34 cellular contexts compared by ENCODE assay signal in the genomic region with DNA sequence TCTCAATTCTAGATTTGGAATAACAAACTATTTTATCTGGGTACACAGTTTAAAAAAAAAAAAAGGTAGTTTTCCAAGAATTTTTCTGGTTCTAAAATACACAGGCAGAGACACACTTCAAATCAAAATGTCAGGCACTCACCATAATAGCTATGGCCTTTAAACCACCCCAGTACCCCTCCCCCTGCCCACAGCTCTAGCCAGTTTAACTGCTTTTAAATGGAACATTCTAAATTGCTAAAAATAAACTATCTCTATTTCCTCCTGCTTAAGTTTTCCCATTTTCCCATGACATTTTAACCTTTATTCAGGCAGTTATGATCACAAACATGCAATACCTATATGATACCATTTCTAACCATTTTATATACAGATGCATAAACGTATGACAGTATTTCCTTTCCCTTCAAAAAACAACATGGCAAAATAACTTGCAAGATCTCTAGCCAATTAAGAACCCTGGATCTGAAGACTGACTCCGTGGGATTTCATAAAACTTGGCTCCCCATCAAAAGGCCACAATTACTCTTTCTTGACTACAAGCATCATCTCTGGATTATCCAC. TPM values are rescaled to one million over a fixed set of nuclear protein-coding genes. Genes with fewer than 3 reads are reported as not detected.
DNase-seq lines count a peak whose midpoint lies in the region; ATAC-seq and TF ChIP-seq lines count a peak whose summit lies in the region.
"Had no signal": no experiment of that assay in that cellular context is flagged by ENCODE, and none has a peak within 500 bp of the region (broad histone marks: within the 10 kb centered on the region; RNA-seq: fewer than 3 reads in every experiment).

No MANE protein-coding gene starts in this region.

- peak overlapping the region; percentile 6 for H3K27ac Mint-ChIP-seq in WTC11
- H3K27ac Mint-ChIP-seq: CD4-positive, CD25-positive, alpha-beta regulatory T cell; naive thymus-derived CD4-positive, alpha-beta T cell; stimulated activated effector memory CD8-positive, alpha-beta T cell treated with anti-CD3 and anti-CD28 coated beads, Interleukin-12 subunit alpha, Interleukin-12 subunit beta, amount 100 ng/mL, for 72 hours had no signal

- H3K4me1 ChIP-seq in left ventricle myocardium inferior (peaks cover 69% of the 10 kb centered on the region), gastrocnemius medialis (peaks cover 52 to 59% of the 10 kb centered on the region in 2 donors), ascending aorta (peaks cover 4 to 6% of the 10 kb centered on the region in 2 donors), mucosa of descending colon (ENCODE audit: low read depth) (peaks cover 13% of the 10 kb centered on the region)
- H3K4me1 ChIP-seq: prostate gland had no signal

- intact Hi-C loops in left ventricle myocardium inferior (cut with micrococcal nuclease) = no loop called here
- intact Hi-C loops in gastrocnemius medialis (cut with DNase I; ENCODE audit: low total_unique reads) = no loop called here
- intact Hi-C loops in ascending aorta (cut with DNase I) = no loop called here
- intact Hi-C loops in mucosa of descending colon (cut with DNase I, micrococcal nuclease) = no loop called here

- H3K27me3 Mint-ChIP-seq in WTC11 (ENCODE audit: low read depth) = no peaks in the 10 kb centered on the region
- H3K27me3 Mint-ChIP-seq: CD4-positive, CD25-positive, alpha-beta regulatory T cell; central memory CD8-positive, alpha-beta T cell; naive thymus-derived CD4-positive, alpha-beta T cell had no signal

- H3K4me1 Mint-ChIP-seq in WTC11 = peaks cover 21% of the 10 kb centered on the region

- POLR2A ChIA-PET in WTC11 (lab: Charles Lee) = no interaction called here

- in situ Hi-C loops in gastrocnemius medialis (cut with MboI; ENCODE audit: low sequenced_read_pairs in 4 of 4) = no loop called here

- H3K4me3 Mint-ChIP-seq in WTC11 = no peak overlapping the region
- H3K4me3 Mint-ChIP-seq: activated T-cell treated with anti-CD3 and anti-CD28 coated beads, Interleukin-2, amount 50 U/mL, for 4 hours; CD4-positive, CD25-positive, alpha-beta regulatory T cell; central memory CD8-positive, alpha-beta T cell; naive thymus-derived CD4-positive, alpha-beta T cell; stimulated activated effector memory CD8-positive, alpha-beta T cell treated with anti-CD3 and anti-CD28 coated beads, Interleukin-12 subunit alpha, Interleukin-12 subunit beta, amount 100 ng/mL, for 72 hours had no signal

- H3K9me3 Mint-ChIP-seq in WTC11 = no peaks in the 10 kb centered on the region
- H3K9me3 Mint-ChIP-seq: activated T-cell treated with anti-CD3 and anti-CD28 coated beads, Interleukin-2, amount 50 U/mL, for 4 hours; central memory CD8-positive, alpha-beta T cell; naive thymus-derived CD4-positive, alpha-beta T cell; stimulated activated effector memory CD8-positive, alpha-beta T cell treated with anti-CD3 and anti-CD28 coated beads, Interleukin-12 subunit alpha, Interleukin-12 subunit beta, amount 100 ng/mL, for 72 hours had no signal

- peak; percentile 69 for DNase-seq in EH (ENCODE audit: low read depth)
- no peak for DNase-seq in WTC11 (ENCODE audit: low spot score)
- DNase-seq in left ventricle myocardium inferior = no peak
- DNase-seq in gastrocnemius medialis = no peak
- no peak for DNase-seq in ascending aorta (ENCODE audit: low spot score in 2 of 2)
- DNase-seq in mucosa of descending colon = no peak
- no peak for DNase-seq in DMS153 treated with DMSO at 0.1 percent for 48 hours (lab: John Stamatoyannopoulos, UW; ENCODE audit: unreplicated experiment)
- DNase-seq: activated CD4-positive, CD25-positive, alpha-beta regulatory T cell; activated gamma-delta T cell treated with Interleukin-2 at 50 U/mL for 16 hours; activated T-cell treated with anti-CD3 and anti-CD28 coated beads, Interleukin-2, amount 50 U/mL, for 4 hours; AML-193; CD4-positive, CD25-positive, alpha-beta regulatory T cell; dorsolateral prefrontal cortex; foreskin melanocyte; H7; hypothalamus; left colon; midbrain; naive thymus-derived CD4-positive, alpha-beta T cell; NCI-H1417; NCI-H2029 treated with DMSO at 0.1 percent for 48 hours; NCI-H2227 treated with DMSO at 0.1 percent for 48 hours; NCI-H526; nucleus accumbens; OCI-M1; T-helper 1 cell; trophoblast cell had no signal

- H3K4me3 ChIP-seq in left ventricle myocardium inferior = no peak overlapping the region
- H3K4me3 ChIP-seq in gastrocnemius medialis = no peak overlapping the region
- no peak overlapping the region for H3K4me3 ChIP-seq in ascending aorta
- no peak overlapping the region for H3K4me3 ChIP-seq in mucosa of descending colon
- H3K4me3 ChIP-seq: A549, dorsolateral prefrontal cortex, prostate gland had no signal

- TF ChIP-seq CTCF in WTC11 (IDR thresholded peaks at IDR 0.05) = no peak
- no peak for TF ChIP-seq CTCF in left ventricle myocardium inferior (IDR thresholded peaks at IDR 0.05; ENCODE audit: borderline replicate concordance)
- no peak for TF ChIP-seq CTCF in gastrocnemius medialis (IDR thresholded peaks at IDR 0.05 in 4 of 5, conservative IDR thresholded peaks at IDR 0.05 in 1 of 5)
- TF ChIP-seq CTCF in ascending aorta (IDR thresholded peaks at IDR 0.05) = no peak
- TF ChIP-seq CTCF in mucosa of descending colon (IDR thresholded peaks at IDR 0.05) = no peak

- H3K36me3 Mint-ChIP-seq in WTC11 = no peaks in the 10 kb centered on the region

- CTCF ChIA-PET in WTC11 (lab: Charles Lee) = no interaction called here

- TF ChIP-seq POLR2A in gastrocnemius medialis (IDR thresholded peaks at IDR 0.05) = no peak

- H3K36me3 ChIP-seq in left ventricle myocardium inferior = no peaks in the 10 kb centered on the region
- no peaks in the 10 kb centered on the region for H3K36me3 ChIP-seq in gastrocnemius medialis
- H3K36me3 ChIP-seq in ascending aorta = no peaks in the 10 kb centered on the region
- H3K36me3 ChIP-seq in mucosa of descending colon (ENCODE audit: low read depth) = no peaks in the 10 kb centered on the region
- H3K36me3 ChIP-seq: prostate gland had no signal

- H3K27ac ChIP-seq in left ventricle myocardium inferior (replicated peaks) = peak overlapping the region; percentile 49
- peak overlapping the region in 3 of 4 donors; percentile 9 to 65 (median 30) for H3K27ac ChIP-seq in gastrocnemius medialis
- H3K27ac ChIP-seq in ascending aorta = no peak overlapping the region
- H3K27ac ChIP-seq: A549, dorsolateral prefrontal cortex, KMS-11, prostate gland, RWPE1 had no signal

- H3K9me3 ChIP-seq in left ventricle myocardium inferior (replicated peaks) (no peaks in the 10 kb centered on the region), gastrocnemius medialis (no peaks in the 10 kb centered on the region), ascending aorta (no peaks in the 10 kb centered on the region), mucosa of descending colon (no peaks in the 10 kb centered on the region)
- H3K9me3 ChIP-seq: A549, prostate gland had no signal

- no peak for ATAC-seq in WTC11
- ATAC-seq in gastrocnemius medialis = no peak
- ATAC-seq in mucosa of descending colon = no peak
- no peak for ATAC-seq in HG03521 (IDR thresholded peaks at IDR 0.05; ENCODE audit: unreplicated experiment)
- ATAC-seq: A549; activated T-cell treated with anti-CD3 and anti-CD28 coated beads, Interleukin-2, amount 50 U/mL, for 4 hours; left colon; naive thymus-derived CD4-positive, alpha-beta T cell; stimulated activated effector memory CD8-positive, alpha-beta T cell treated with anti-CD3 and anti-CD28 coated beads, Interleukin-12 subunit alpha, Interleukin-12 subunit beta, amount 100 ng/mL, for 72 hours had no signal

- H3K27me3 ChIP-seq in left ventricle myocardium inferior (ENCODE audit: low read depth) = no peaks in the 10 kb centered on the region
- no peaks in the 10 kb centered on the region for H3K27me3 ChIP-seq in gastrocnemius medialis
- H3K27me3 ChIP-seq in ascending aorta = no peaks in the 10 kb centered on the region
- H3K27me3 ChIP-seq: dorsolateral prefrontal cortex had no signal

TF ChIP-seq in WTC11, 78 proteins besides CTCF, POLR2A, EP300 and RAD21 (continues in another document):
- TF ChIP-seq TEAD4 (CRISPR knock-in tag; IDR thresholded peaks at IDR 0.05) (no peak), CREB1 (CRISPR knock-in tag; IDR thresholded peaks at IDR 0.05) (no peak), NFATC4 (CRISPR knock-in tag; IDR thresholded peaks at IDR 0.05) (no peak), IRF2 (CRISPR knock-in tag; IDR thresholded peaks at IDR 0.05; ENCODE audit: borderline replicate concordance, low read depth) (no peak), ZNF232 (CRISPR knock-in tag; IDR thresholded peaks at IDR 0.05) (no peak)
- TF ChIP-seq, protein P1, sequence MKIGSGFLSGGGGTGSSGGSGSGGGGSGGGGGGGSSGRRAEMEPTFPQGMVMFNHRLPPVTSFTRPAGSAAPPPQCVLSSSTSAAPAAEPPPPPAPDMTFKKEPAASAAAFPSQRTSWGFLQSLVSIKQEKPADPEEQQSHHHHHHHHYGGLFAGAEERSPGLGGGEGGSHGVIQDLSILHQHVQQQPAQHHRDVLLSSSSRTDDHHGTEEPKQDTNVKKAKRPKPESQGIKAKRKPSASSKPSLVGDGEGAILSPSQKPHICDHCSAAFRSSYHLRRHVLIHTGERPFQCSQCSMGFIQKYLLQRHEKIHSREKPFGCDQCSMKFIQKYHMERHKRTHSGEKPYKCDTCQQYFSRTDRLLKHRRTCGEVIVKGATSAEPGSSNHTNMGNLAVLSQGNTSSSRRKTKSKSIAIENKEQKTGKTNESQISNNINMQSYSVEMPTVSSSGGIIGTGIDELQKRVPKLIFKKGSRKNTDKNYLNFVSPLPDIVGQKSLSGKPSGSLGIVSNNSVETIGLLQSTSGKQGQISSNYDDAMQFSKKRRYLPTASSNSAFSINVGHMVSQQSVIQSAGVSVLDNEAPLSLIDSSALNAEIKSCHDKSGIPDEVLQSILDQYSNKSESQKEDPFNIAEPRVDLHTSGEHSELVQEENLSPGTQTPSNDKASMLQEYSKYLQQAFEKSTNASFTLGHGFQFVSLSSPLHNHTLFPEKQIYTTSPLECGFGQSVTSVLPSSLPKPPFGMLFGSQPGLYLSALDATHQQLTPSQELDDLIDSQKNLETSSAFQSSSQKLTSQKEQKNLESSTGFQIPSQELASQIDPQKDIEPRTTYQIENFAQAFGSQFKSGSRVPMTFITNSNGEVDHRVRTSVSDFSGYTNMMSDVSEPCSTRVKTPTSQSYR (CRISPR knock-in tag; IDR thresholded peaks at IDR 0.05) = no peak

RNA-seq across cellular contexts. Expression of a gene that starts 46.3 kb away (rescaled TPM):
- total RNA-seq in WTC11 (2021) (56.9 to 59.0 TPM (median 57.5 TPM) in 3 replicates), left ventricle myocardium inferior (34.5 TPM), gastrocnemius medialis (10 to 100 TPM; 14.6 to 25.8 (median 22.3) TPM), ascending aorta (5.7 TPM), mucosa of descending colon (10 to 100 TPM; 45.3 to 54.1 (median 51.6) TPM)

Comparison
In these comparisons a context has a peak if more than half of its experiments do, and no peak if none do; other contexts are left out.
1. H3K27ac ChIP-seq: peak in left ventricle myocardium inferior (single experiment) and gastrocnemius medialis (3 of 4); none in ascending aorta (0 of 2).